ENCODE assay signal across 1 cellular context in genomic region chr9:20478780-20479179, GRCh38.
TF ChIP-seq lines count a peak whose summit lies in the region.

No MANE protein-coding gene starts in this region.

TF ChIP-seq in HEK293, 187 proteins besides CTCF, POLR2A, EP300 and RAD21 (continued from another document):
- no peak for TF ChIP-seq ZNF221 (tag by site-specific recombination; IDR thresholded peaks at IDR 0.05; ENCODE audit: borderline replicate concordance)
